In the genomic region with DNA sequence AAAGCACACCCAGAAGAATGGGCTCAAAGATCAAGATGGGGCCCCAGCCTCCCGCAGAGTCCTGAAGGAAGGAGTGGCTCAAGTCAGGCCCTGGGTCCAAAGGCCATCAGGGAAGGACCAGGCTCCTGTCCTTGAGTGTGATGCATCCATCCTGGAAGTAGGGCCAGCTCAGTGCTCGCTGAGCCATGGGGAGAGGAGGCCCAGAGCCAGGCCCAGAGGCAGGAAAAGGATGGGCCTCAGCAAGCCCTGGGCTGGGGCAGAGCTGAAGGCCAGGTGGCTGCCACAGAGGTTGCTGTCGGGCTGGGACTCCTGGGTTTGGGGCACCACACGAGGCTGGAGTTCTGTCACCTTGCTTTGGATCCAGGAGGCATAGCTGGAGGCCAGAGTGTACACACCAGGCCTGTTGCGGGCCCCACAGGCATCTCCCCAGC, we compare ENCODE assay signal across 20 cellular contexts. TPM values are rescaled to one million over a fixed set of nuclear protein-coding genes. Genes with fewer than 3 reads are reported as not detected.
DNase-seq lines count a peak whose midpoint lies in the region; ATAC-seq and TF ChIP-seq lines count a peak whose summit lies in the region.
"Had no signal": no experiment of that assay in that cellular context is flagged by ENCODE, and none has a peak within 500 bp of the region (broad histone marks: within the 10 kb centered on the region; RNA-seq: fewer than 3 reads in every experiment).

No MANE protein-coding gene starts in this region.

- no peaks in the 10 kb centered on the region for H3K27me3 Mint-ChIP-seq in progenitor cell of endocrine pancreas
- H3K27me3 Mint-ChIP-seq: naive thymus-derived CD4-positive, alpha-beta T cell; T-cell had no signal

- no peak overlapping the region for H3K4me3 Mint-ChIP-seq in progenitor cell of endocrine pancreas (ENCODE audit: low read depth)
- H3K4me3 Mint-ChIP-seq: activated CD8-positive, alpha-beta T cell treated with anti-CD3 and anti-CD28 coated beads, Interleukin-2, amount 10 ng/mL, durations not matched to agents 7 days and 5 days; activated naive CD4-positive, alpha-beta T cell treated with anti-CD3 and anti-CD28 coated beads, Interleukin-2, amount 10 ng/mL, durations not matched to agents 7 days and 5 days; activated T-cell treated with anti-CD3 and anti-CD28 coated beads, Interleukin-2, amount 50 U/mL, for 4 hours; naive thymus-derived CD4-positive, alpha-beta T cell; T-cell had no signal

- ATAC-seq in HG02623 (IDR thresholded peaks at IDR 0.05; ENCODE audit: unreplicated experiment) = no peak
- ATAC-seq in GM18502 (IDR thresholded peaks at IDR 0.05; ENCODE audit: poor library complexity, unreplicated experiment) = no peak
- no peak for ATAC-seq in HG03095 (IDR thresholded peaks at IDR 0.05; ENCODE audit: unreplicated experiment)
- ATAC-seq: activated CD8-positive, alpha-beta T cell treated with anti-CD3 and anti-CD28 coated beads, Interleukin-2, amount 10 ng/mL, durations not matched to agents 7 days and 5 days; activated T-cell treated with anti-CD3 and anti-CD28 coated beads, Interleukin-2, amount 50 U/mL, for 4 hours; HepG2; naive thymus-derived CD4-positive, alpha-beta T cell had no signal

- peaks cover 15% of the 10 kb centered on the region for H3K36me3 Mint-ChIP-seq in progenitor cell of endocrine pancreas (ENCODE audit: insufficient read depth)

- H3K4me1 Mint-ChIP-seq in progenitor cell of endocrine pancreas (ENCODE audit: low read depth) = peaks cover 40% of the 10 kb centered on the region

- no peaks in the 10 kb centered on the region for H3K9me3 Mint-ChIP-seq in progenitor cell of endocrine pancreas (ENCODE audit: low read depth)
- H3K9me3 Mint-ChIP-seq: activated naive CD4-positive, alpha-beta T cell treated with anti-CD3 and anti-CD28 coated beads, Interleukin-2, amount 10 ng/mL, durations not matched to agents 7 days and 5 days; activated T-cell treated with anti-CD3 and anti-CD28 coated beads, Interleukin-2, amount 50 U/mL, for 4 hours; naive thymus-derived CD4-positive, alpha-beta T cell; T-cell had no signal

- DNase-seq in islet precursor cell (peak; percentile 49), progenitor cell of endocrine pancreas (ENCODE audit: low spot score, unreplicated experiment) (no peak), COLO668 (lab: John Stamatoyannopoulos, UW; ENCODE audit: unreplicated experiment) (no peak)
- DNase-seq: activated CD8-positive, alpha-beta T cell treated with anti-CD3 and anti-CD28 coated beads, Interleukin-2, amount 10 ng/mL, durations not matched to agents 7 days and 5 days; activated naive CD4-positive, alpha-beta T cell treated with anti-CD3 and anti-CD28 coated beads, Interleukin-2, amount 10 ng/mL, durations not matched to agents 7 days and 5 days; activated T-cell treated with anti-CD3 and anti-CD28 coated beads, Interleukin-2, amount 50 U/mL, for 4 hours; erythroblast; naive thymus-derived CD4-positive, alpha-beta T cell; NCI-H446 treated with DMSO at 0.1 percent for 48 hours; Right ventricle myocardium superior; T-cell had no signal

- TF ChIP-seq CTCF in C4-2B (conservative IDR thresholded peaks at IDR 0.05) (no peak), VCaP (conservative IDR thresholded peaks at IDR 0.05) (no peak), progenitor cell of endocrine pancreas (IDR thresholded peaks at IDR 0.05; ENCODE audit: unreplicated experiment) (no peak)

- H3K27ac ChIP-seq in C4-2B (peak overlapping the region; percentile 71), VCaP (peak overlapping the region; percentile 73)
- H3K27ac ChIP-seq: coronary artery had no signal

- H3K27ac Mint-ChIP-seq in progenitor cell of endocrine pancreas = peak overlapping the region; percentile 98
- H3K27ac Mint-ChIP-seq: activated CD8-positive, alpha-beta T cell treated with anti-CD3 and anti-CD28 coated beads, Interleukin-2, amount 10 ng/mL, durations not matched to agents 7 days and 5 days; activated naive CD4-positive, alpha-beta T cell treated with anti-CD3 and anti-CD28 coated beads, Interleukin-2, amount 10 ng/mL, durations not matched to agents 7 days and 5 days; naive thymus-derived CD4-positive, alpha-beta T cell; T-cell had no signal

RNA-seq across cellular contexts. Expression of gene PRSS8, which starts 3.7 kb away (rescaled TPM):
- total RNA-seq in progenitor cell of endocrine pancreas = 107 and 111 TPM in 2 replicates
- total RNA-seq: activated CD8-positive, alpha-beta T cell treated with anti-CD3 and anti-CD28 coated beads, Interleukin-2, amount 10 ng/mL, durations not matched to agents 7 days and 5 days; M059J; naive thymus-derived CD4-positive, alpha-beta T cell; pulmonary artery endothelial cell; Right ventricle myocardium superior had no signal

RNA-seq across cellular contexts. Expression of gene KAT8, which starts 14.4 kb away (rescaled TPM):
- 72.4 and 76.1 TPM in 2 replicates for total RNA-seq in progenitor cell of endocrine pancreas

RNA-seq across cellular contexts. Expression of gene PRSS36, which starts 18.0 kb away (rescaled TPM):
- total RNA-seq in progenitor cell of endocrine pancreas = 0.65 and 0.69 TPM in 2 replicates

RNA-seq across cellular contexts. Expression of gene BCKDK, which starts 23.7 kb away (rescaled TPM):
- 40.1 and 41.7 TPM in 2 replicates for total RNA-seq in progenitor cell of endocrine pancreas

RNA-seq across cellular contexts. Expression of gene VKORC1, which starts 37.3 kb away (rescaled TPM):
- 51.0 and 54.8 TPM in 2 replicates for total RNA-seq in progenitor cell of endocrine pancreas
